In the genomic region with DNA sequence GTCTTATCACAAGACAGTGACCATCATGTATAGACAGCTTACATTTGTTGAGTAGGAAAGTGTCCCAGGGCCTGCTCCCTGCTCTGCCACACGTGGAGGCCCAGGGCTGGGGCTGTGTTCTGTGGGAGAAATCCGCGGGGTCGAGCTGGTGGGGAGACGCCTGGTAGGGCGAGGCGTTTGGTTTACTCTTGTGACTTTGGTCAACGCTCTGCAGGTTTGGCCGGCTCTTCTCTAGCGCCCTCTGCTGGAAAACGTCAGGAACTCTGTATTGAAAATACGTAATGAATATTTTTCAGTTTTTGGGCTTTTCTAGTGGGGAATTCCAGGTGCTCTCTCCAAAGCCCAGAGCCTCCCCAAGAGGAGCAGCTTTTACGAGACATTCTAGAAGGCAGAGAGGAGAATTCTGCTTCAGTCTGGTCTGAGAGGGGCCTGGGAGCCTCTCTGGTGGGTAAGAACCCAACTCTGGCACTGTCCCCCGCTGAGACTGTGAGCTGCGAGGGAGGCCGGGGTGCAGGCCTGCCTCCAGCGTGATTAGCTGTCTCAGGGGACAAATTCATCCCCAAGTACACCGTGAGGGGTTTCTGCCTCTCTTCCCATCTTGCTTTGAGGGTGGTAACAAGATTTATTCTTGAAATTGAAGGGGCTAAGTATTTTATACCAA, we compare ENCODE assay signal across 8 cellular contexts.
DNase-seq lines count a peak whose midpoint lies in the region; ATAC-seq, FAIRE-seq and TF ChIP-seq lines count a peak whose summit lies in the region.

No MANE protein-coding gene starts in this region.

- H3K9me3 Mint-ChIP-seq in naive B cell, result peaks cover 0 to 15% (median 7%) of the 10 kb centered on the region in 7 donors

- ATAC-seq in HG03039 (IDR thresholded peaks at IDR 0.05; ENCODE audit: unreplicated experiment) (peak; percentile 51), naive B cell (ENCODE audit: low read depth in 2 of 2) (peak; percentile 37 to 50)

- H3K27me3 ChIP-seq in GM06990 (replicated peaks; ENCODE audit: control insufficient read depth, insufficient read depth, low read length), result no peaks in the 10 kb centered on the region
- peaks cover 0 to 14% of the 10 kb centered on the region in 2 experiments for H3K27me3 ChIP-seq in endothelial cell of umbilical vein (ENCODE audit: control insufficient read depth in 2 of 2, insufficient read depth in 2 of 2, low read length in 2 of 2)

- peak overlapping the region; percentile 61 for H2AFZ ChIP-seq in endothelial cell of umbilical vein (ENCODE audit: low read depth, low read length)

- no peak overlapping the region for H3K4me3 ChIP-seq in GM06990 (replicated peaks; ENCODE audit: low read depth, low read length)
- H3K4me3 ChIP-seq in endothelial cell of umbilical vein (replicated peaks in 1 of 3; ENCODE audit: insufficient read depth in 1 of 3, low read depth in 1 of 3, low read length in 3 of 3), result no peak overlapping the region

- TF ChIP-seq POLR2A in endothelial cell of umbilical vein (IDR thresholded peaks at IDR 0.05; ENCODE audit: low read depth, low read length), result no peak

- H3K9ac ChIP-seq in endothelial cell of umbilical vein (replicated peaks; ENCODE audit: extremely low read depth, insufficient read depth, low read length), result no peak overlapping the region

- H3K4me3 Mint-ChIP-seq in naive B cell, result no peak overlapping the region

- CTCF ChIA-PET in endothelial cell of umbilical vein (lab: Charles Lee), result interaction anchor here (0.5 to 7.0 kb wide), 55 partner anchors 9 to 680 kb away, joined by 3 to 78 read pairs (median 4); partner anchors contain the start of gene RALGAPA2

- peaks cover 0 to 12% of the 10 kb centered on the region in 2 donors for H3K36me3 Mint-ChIP-seq in naive B cell

- POLR2A ChIA-PET in endothelial cell of umbilical vein (lab: Charles Lee), result no interaction called here

- dilution Hi-C loops in endothelial cell of umbilical vein (cut with MboI; ENCODE audit: extremely low pct_ligation_motif_present, low sequenced_read_pairs), result no loop called here

- H3K36me3 ChIP-seq in GM06990 (ENCODE audit: control insufficient read depth, insufficient read depth, low read length), result no peaks in the 10 kb centered on the region
- no peaks in the 10 kb centered on the region for H3K36me3 ChIP-seq in endothelial cell of umbilical vein (ENCODE audit: control insufficient read depth in 2 of 2, extremely low read depth in 1 of 2, insufficient read depth in 2 of 2, low read length in 2 of 2)

- no peak overlapping the region for H3K27ac ChIP-seq in endothelial cell of umbilical vein (ENCODE audit: insufficient read depth, low read depth, low read length)

- no TSS peak for BruUV-seq in endothelial cell of umbilical vein (replicated peaks; lab: Mats Ljungman, UMichigan)

- no peaks in the 10 kb centered on the region for H3K9me1 ChIP-seq in endothelial cell of umbilical vein (replicated peaks; ENCODE audit: control insufficient read depth, extremely low read depth, insufficient read depth, low read length)

- intact Hi-C loops in endothelial cell of umbilical vein (cut with micrococcal nuclease), result loop anchor here (1.0 to 10.0 kb wide), 6 partner anchors 72 to 460 kb away; partner anchors contain the start of genes INSM1 and RALGAPA2

- peaks cover 2% of the 10 kb centered on the region for H3K4me1 ChIP-seq in endothelial cell of umbilical vein (ENCODE audit: control insufficient read depth, extremely low read depth, insufficient read depth, low read length)

- DNase-seq in GM06990 (ENCODE audit: extremely low read depth, insufficient read length) (peak; percentile 43), NCI-H524 (lab: John Stamatoyannopoulos, UW) (peak; percentile 69 to 79), endothelial cell of umbilical vein (ENCODE audit: low read depth, low spot score) (peak; percentile 64), naive B cell (peak; percentile 32), T1000 (lab: John Stamatoyannopoulos, UW) (no peak)
- DNase-seq in activated CD4-positive, alpha-beta T cell treated with anti-CD3 and anti-CD28 coated beads, Interleukin-2, amount 50 U/mL, for 48 hours, result peak; percentile 53 to 63
- DNase-seq in stimulated activated naive CD4-positive, alpha-beta T cell treated with Interleukin-2 at 50 U/mL for 16 hours (lab: John Stamatoyannopoulos, UW), result peak; percentile 11

- TF ChIP-seq CTCF in GM06990 (IDR thresholded peaks at IDR 0.05; ENCODE audit: insufficient read depth, low read length, poor library complexity, severe bottlenecking) (peak; percentile 83), endothelial cell of umbilical vein (IDR thresholded peaks at IDR 0.05; ENCODE audit: extremely low read depth in 1 of 2, insufficient read depth in 1 of 2, low read depth in 1 of 2, low read length in 2 of 2) (peak; percentile 71 to 78)

- H4K20me1 ChIP-seq in endothelial cell of umbilical vein (replicated peaks; ENCODE audit: control insufficient read depth, extremely low read depth, insufficient read depth, low read length), result no peaks in the 10 kb centered on the region

- no peaks in the 10 kb centered on the region for H3K79me2 ChIP-seq in endothelial cell of umbilical vein (ENCODE audit: control insufficient read depth, insufficient read depth, low read length)

- H3K27me3 Mint-ChIP-seq in naive B cell, result peaks cover 34 to 50% (median 40%) of the 10 kb centered on the region in 3 donors

- no peak overlapping the region for H3K4me2 ChIP-seq in endothelial cell of umbilical vein (ENCODE audit: insufficient read depth, low read length)

- H3K4me1 Mint-ChIP-seq in naive B cell, result peaks cover 0 to 6% (median 0%) of the 10 kb centered on the region in 3 donors

- FAIRE-seq in endothelial cell of umbilical vein (lab: Jason Lieb, UNC), result peak; percentile 74

- no peaks in the 10 kb centered on the region for H3K9me3 ChIP-seq in endothelial cell of umbilical vein (replicated peaks; ENCODE audit: control insufficient read depth, insufficient read depth, low read length)

- H3K27ac Mint-ChIP-seq in naive B cell, result no peak overlapping the region

TF ChIP-seq in endothelial cell of umbilical vein, 7 proteins besides CTCF, POLR2A, EP300 and RAD21:
- no peak for TF ChIP-seq POLR2AphosphoS5 (IDR thresholded peaks at IDR 0.05; ENCODE audit: insufficient read depth, low read depth, low read length)
- TF ChIP-seq, protein P1, sequence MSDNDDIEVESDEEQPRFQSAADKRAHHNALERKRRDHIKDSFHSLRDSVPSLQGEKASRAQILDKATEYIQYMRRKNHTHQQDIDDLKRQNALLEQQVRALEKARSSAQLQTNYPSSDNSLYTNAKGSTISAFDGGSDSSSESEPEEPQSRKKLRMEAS (IDR thresholded peaks at IDR 0.05; ENCODE audit: insufficient read depth, insufficient read length), result no peak
- no peak for TF ChIP-seq EZH2 (IDR thresholded peaks at IDR 0.05; ENCODE audit: borderline replicate concordance, low read depth, low read length, severe bottlenecking)
